Comparison of ENCODE assay signal across 11 cellular contexts in genomic region chr15:28723986-28724385, GRCh38. TPM values are rescaled to one million over a fixed set of nuclear protein-coding genes. Genes with fewer than 3 reads are reported as not detected.
DNase-seq lines count a peak whose midpoint lies in the region; TF ChIP-seq lines count a peak whose summit lies in the region.
"Not testable (repeated sequence)": the region's sequence is repeated elsewhere in the genome, so short reads cannot be mapped to it uniquely, and the experiment has no call there.
"Had no signal": no experiment of that assay in that cellular context is flagged by ENCODE, and none has a peak within 500 bp of the region (broad histone marks: within the 10 kb centered on the region; RNA-seq: fewer than 3 reads in every experiment).

No MANE protein-coding gene starts in this region.

- H2AFZ ChIP-seq in Loucy (ENCODE audit: low read length); neuronal stem cell (ENCODE audit: low read length): not testable (repeated sequence)

- H2BK5ac ChIP-seq in neuronal stem cell (ENCODE audit: low read length) = not testable (repeated sequence)

- TF ChIP-seq CTCF in GM13977 (IDR thresholded peaks at IDR 0.05; ENCODE audit: extremely low read depth, insufficient read depth, missing control alignments); Loucy (conservative IDR thresholded peaks at IDR 0.05; ENCODE audit: low read length); chondrocyte (IDR thresholded peaks at IDR 0.05): not testable (repeated sequence)

- not testable (repeated sequence) for H3K27me3 Mint-ChIP-seq in chondrocyte (ENCODE audit: low read depth)

- not testable (repeated sequence) for H4K91ac ChIP-seq in neuronal stem cell (ENCODE audit: low read depth, low read length, poor library complexity)

- H4K20me1 ChIP-seq in BLaER1; Loucy (ENCODE audit: insufficient read depth, low read length, poor library complexity, severe bottlenecking): not testable (repeated sequence)

- WGBS in neuronal stem cell (ENCODE audit: extremely low coverage in 2 of 2, insufficient read length in 2 of 2, insufficient replicate concordance in 1 of 2), 2 donors = no CpG with 5 or more reads among the region's 5 CpGs

- not testable (repeated sequence) for H3K9ac ChIP-seq in BLaER1
- H3K9ac ChIP-seq in Loucy (ENCODE audit: low read depth, low read length, poor library complexity, severe bottlenecking) = peak overlapping the region; percentile 65
- H3K9ac ChIP-seq in neuronal stem cell (ENCODE audit: low read depth, low read length, poor library complexity) = peak overlapping the region; percentile 63

- H3F3A ChIP-seq in Loucy (ENCODE audit: low read depth) = not testable (repeated sequence)

- not testable (repeated sequence) for H3K9me3 Mint-ChIP-seq in chondrocyte (ENCODE audit: low read depth)

- not testable (repeated sequence) for H3K36me3 Mint-ChIP-seq in chondrocyte (ENCODE audit: low read depth)

- not testable (repeated sequence) for H4K8ac ChIP-seq in neuronal stem cell (ENCODE audit: low read depth, low read length)

- H3K4me1 Mint-ChIP-seq in chondrocyte (ENCODE audit: low read depth) = not testable (repeated sequence)

- H3K9me2 ChIP-seq in Loucy (replicated peaks; ENCODE audit: low read depth, low read length) = not testable (repeated sequence)

- not testable (repeated sequence) for H3K4ac ChIP-seq in neuronal stem cell (ENCODE audit: low read length)

- peaks cover 15% of the 10 kb centered on the region for H3K4me1 ChIP-seq in BLaER1
- H3K4me1 ChIP-seq in Loucy (ENCODE audit: insufficient read depth, low read length, poor library complexity, severe bottlenecking) = peaks cover 18% of the 10 kb centered on the region
- not testable (repeated sequence) for H3K4me1 ChIP-seq in neuronal stem cell (ENCODE audit: control insufficient read depth in 2 of 2, insufficient read depth in 1 of 2, low read depth in 1 of 2, low read length in 2 of 2)

- H3K79me1 ChIP-seq in neuronal stem cell (ENCODE audit: low read depth, low read length) = not testable (repeated sequence)

- H3K23ac ChIP-seq in neuronal stem cell (ENCODE audit: low read depth, low read length, poor library complexity) = not testable (repeated sequence)

- H3K4me3 Mint-ChIP-seq in chondrocyte (ENCODE audit: unreplicated experiment) = not testable (repeated sequence)

- DNase-seq in GM13977 (ENCODE audit: low spot score) (peak; percentile 0), chondrocyte (ENCODE audit: low spot score) (peak; percentile 52), iPS-NIHi11 (ENCODE audit: low spot score) (peak; percentile 1), islet precursor cell (peak; percentile 46)
- not testable (repeated sequence) for DNase-seq in neuronal stem cell (ENCODE audit: low spot score)

- H3K27ac ChIP-seq in BLaER1; neuronal stem cell (replicated peaks; ENCODE audit: low read length): not testable (repeated sequence)

- peaks cover 17% of the 10 kb centered on the region; the same call in 1 of the 2 replicates for H3K79me2 ChIP-seq in Loucy (ENCODE audit: insufficient read depth, low read length)

- not testable (repeated sequence) for H2BK120ac ChIP-seq in neuronal stem cell (ENCODE audit: low read depth, low read length)

- not testable (repeated sequence) for H3K14ac ChIP-seq in neuronal stem cell (ENCODE audit: low read length)

- in situ Hi-C loops in GM13977 (cut with MboI; ENCODE audit: low pct_unique_long_range_greater_than_20kb, low sequenced_read_pairs, unreplicated experiment) = not testable (repeated sequence)

- H3K4me2 ChIP-seq in BLaER1 (peak overlapping the region; percentile 30; the same call in 1 of the 2 replicates), Loucy (ENCODE audit: low read depth, low read length, poor library complexity, severe bottlenecking) (peak overlapping the region; percentile 66)
- not testable (repeated sequence) for H3K4me2 ChIP-seq in neuronal stem cell (ENCODE audit: insufficient read depth, low read length, poor library complexity, severe bottlenecking)

- H2AK5ac ChIP-seq in neuronal stem cell (ENCODE audit: low read depth, low read length) = not testable (repeated sequence)

- not testable (repeated sequence) for H2BK15ac ChIP-seq in neuronal stem cell (ENCODE audit: low read length)

- not testable (repeated sequence) for H3K27me3 ChIP-seq in BLaER1; Loucy (ENCODE audit: insufficient read depth, low read length, poor library complexity, severe bottlenecking); neuronal stem cell (ENCODE audit: control insufficient read depth in 3 of 3, insufficient read depth in 3 of 3, low read depth in 1 of 3, low read length in 3 of 3)

- not testable (repeated sequence) for H3K18ac ChIP-seq in neuronal stem cell (ENCODE audit: low read length)

- H3K9me3 ChIP-seq in BLaER1; Loucy (ENCODE audit: insufficient read depth, low read depth, low read length); neuronal stem cell (replicated peaks in 1 of 2; ENCODE audit: control insufficient read depth in 2 of 2, insufficient read depth in 1 of 2, low read depth in 1 of 2, low read length in 2 of 2): not testable (repeated sequence)

- H3K36me3 ChIP-seq in BLaER1; Loucy (ENCODE audit: insufficient read depth, low read length); neuronal stem cell (replicated peaks in 1 of 2; ENCODE audit: control insufficient read depth in 2 of 2, insufficient read depth in 2 of 2, low read length in 2 of 2): not testable (repeated sequence)

- not testable (repeated sequence) for H3K27ac Mint-ChIP-seq in chondrocyte (ENCODE audit: unreplicated experiment)

- not testable (repeated sequence) for H3K4me3 ChIP-seq in BLaER1; neuronal stem cell (ENCODE audit: low read length in 2 of 2)
- H3K4me3 ChIP-seq in Loucy (ENCODE audit: low read length, poor library complexity, severe bottlenecking) = peak overlapping the region; percentile 54

- not testable (repeated sequence) for H2BK12ac ChIP-seq in neuronal stem cell (ENCODE audit: low read length)

RNA-seq across cellular contexts. Expression of gene GOLGA8M, which starts 11.8 kb away (rescaled TPM):
- total RNA-seq in chondrocyte = 2.5 to 4.8 TPM (median 3.6 TPM) in 3 replicates
- polyA plus RNA-seq in neuronal stem cell (2013, experiment 1 of 2) = not detected
- polyA plus RNA-seq in neuronal stem cell (2013, experiment 2 of 2) = 0.04 TPM
- total RNA-seq: Daoy, G401 had no signal
- polyA plus RNA-seq: CD14-positive monocyte; CD8-positive, alpha-beta memory T cell had no signal
